ENCODE assay signal across 28 cellular contexts in genomic region chr6:159415540-159415939, GRCh38.
"Had no signal": no experiment of that assay in that cellular context is flagged by ENCODE, and none has a peak within 500 bp of the region (broad histone marks: within the 10 kb centered on the region; RNA-seq: fewer than 3 reads in every experiment).

No MANE protein-coding gene starts in this region.

- H3K36me3 ChIP-seq: neural progenitor cell, ovary, spleen, suprapubic skin, tibial artery, transverse colon, upper lobe of right lung, uterus had no signal

- H2AFZ ChIP-seq: neural progenitor cell, parathyroid adenoma had no signal

- H3K4me2 ChIP-seq: neural progenitor cell, smooth muscle cell had no signal

- H3K9ac ChIP-seq: neural progenitor cell, parathyroid adenoma had no signal

- H3K4me3 ChIP-seq: neural progenitor cell, ovary, psoas muscle, skin epidermis, smooth muscle cell, spleen, suprapubic skin, testis, tibial artery, transverse colon, upper lobe of right lung, uterus had no signal

- ATAC-seq: natural killer cell; psoas muscle; right cardiac atrium; sciatic nerve; stimulated activated memory B cell treated with anti-CD40 and anti-IgM and Interleukin-4, amounts not matched to agents 10 μg/mL and 1 μg/mL and 100 μg/mL, for 72 hours; stimulated activated naive CD8-positive, alpha-beta T cell treated with anti-CD3 and anti-CD28 coated beads, Interleukin-15, amount 100 ng/mL, for 72 hours; stimulated activated naive CD8-positive, alpha-beta T cell treated with anti-CD3 and anti-CD28 coated beads, Interleukin-15, Interleukin-2, amounts not matched to agents 100 U/mL and 50 U/mL, for 24 hours; upper lobe of right lung had no signal

- H3K9me3 ChIP-seq: ovary, testis, uterus had no signal

- H3K79me2 ChIP-seq: parathyroid adenoma had no signal

- DNase-seq: natural killer cell; occipital lobe; ovary; posterior cingulate gyrus; psoas muscle; right cardiac atrium; spleen; stimulated activated CD4-positive, alpha-beta T cell treated with anti-CD3 and anti-CD28 coated beads, Interleukin-12 subunit alpha, Interleukin-12 subunit beta, amount 100 ng/mL, for 4 hours; stimulated activated CD4-positive, alpha-beta T cell treated with anti-CD3 and anti-CD28 coated beads, Interleukin-1b, Interleukin-23, amount 100 ng/mL, for 48 hours; stimulated activated CD4-positive, alpha-beta T cell treated with anti-CD3 and anti-CD28 coated beads, Interleukin-4, amount 100 ng/mL, for 1 hour; stimulated activated CD4-positive, alpha-beta T cell treated with anti-CD3 and anti-CD28 coated beads, Interleukin-4, amount 100 ng/mL, for 4 hours; stimulated activated CD8-positive, alpha-beta memory T cell treated with anti-CD3 and anti-CD28 coated beads, Interleukin-4, amount 100 ng/mL, for 48 hours; stimulated activated naive CD4-positive, alpha-beta T cell; stimulated activated naive CD8-positive, alpha-beta T cell treated with anti-CD3 and anti-CD28 coated beads, Interleukin-15, amount 100 ng/mL, for 72 hours; stimulated activated naive CD8-positive, alpha-beta T cell treated with anti-CD3 and anti-CD28 coated beads, Interleukin-15, Interleukin-2, amounts not matched to agents 100 U/mL and 50 U/mL, for 24 hours; substantia nigra; testis; tibial artery; transverse colon; upper lobe of right lung; uterus had no signal

- H3K27me3 ChIP-seq: neural progenitor cell, ovary, spleen, testis, tibial artery, transverse colon, upper lobe of right lung, uterus had no signal

- H3K4me1 ChIP-seq: neural progenitor cell, parathyroid adenoma, psoas muscle, spleen, suprapubic skin, testis, tibial artery, transverse colon, upper lobe of right lung, uterus had no signal

- H3K27ac ChIP-seq: neural progenitor cell, ovary, parathyroid adenoma, psoas muscle, skin epidermis, spleen, suprapubic skin, testis, tibial artery, transverse colon, upper lobe of right lung, uterus had no signal
